ENCODE assay signal across 18 cellular contexts in genomic region chr3:148997623-148998022, GRCh38. TPM values are rescaled to one million over a fixed set of nuclear protein-coding genes. Genes with fewer than 3 reads are reported as not detected.
DNase-seq lines count a peak whose midpoint lies in the region; ATAC-seq and TF ChIP-seq lines count a peak whose summit lies in the region.
"Had no signal": no experiment of that assay in that cellular context is flagged by ENCODE, and none has a peak within 500 bp of the region (broad histone marks: within the 10 kb centered on the region; RNA-seq: fewer than 3 reads in every experiment).

No MANE protein-coding gene starts in this region.

- no peak overlapping the region for H2BK20ac ChIP-seq in IMR-90 (ENCODE audit: low read depth, low read length)

- no peak overlapping the region for H3K4me2 ChIP-seq in IMR-90 (ENCODE audit: low read depth, low read length)

- H3K27me3 ChIP-seq in right atrium auricular region, result no peaks in the 10 kb centered on the region
- no peaks in the 10 kb centered on the region for H3K27me3 ChIP-seq in IMR-90 (ENCODE audit: control insufficient read depth, insufficient read depth, low read length)
- H3K27me3 ChIP-seq in left ventricle myocardium inferior (ENCODE audit: low read depth), result no peaks in the 10 kb centered on the region
- no peaks in the 10 kb centered on the region for H3K27me3 ChIP-seq in testis
- H3K27me3 ChIP-seq: MG63 had no signal

- no peak overlapping the region for H3K27ac ChIP-seq in right atrium auricular region
- no peak overlapping the region for H3K27ac ChIP-seq in IMR-90 (ENCODE audit: insufficient read depth, low read length)
- peak overlapping the region; percentile 65 for H3K27ac ChIP-seq in left ventricle myocardium inferior (replicated peaks)
- peak overlapping the region; percentile 9 to 15 for H3K27ac ChIP-seq in testis
- no peak overlapping the region for H3K27ac ChIP-seq in caudate nucleus (ENCODE audit: low read depth, low read length)

- DNase-seq in Right ventricle myocardium inferior (ENCODE audit: missing footprints) (no peak), right atrium auricular region (ENCODE audit: low spot score) (no peak), IMR-90 (no peak), left ventricle myocardium inferior (no peak), testis (peak; percentile 78), caudate nucleus (lab: John Stamatoyannopoulos, UW) (no peak)
- DNase-seq: ACHN; CD4-positive, alpha-beta memory T cell; DMS79 treated with DMSO at 0.1 percent for 48 hours; GDM1; MG63; NCI-H1105 treated with DMSO at 0.1 percent for 48 hours; NCI-H187; NCI-H446; NCI-H82; SHP77 had no signal

- no peak overlapping the region for H2BK15ac ChIP-seq in IMR-90 (ENCODE audit: low read depth, low read length)

- no peak overlapping the region for H3K4ac ChIP-seq in IMR-90 (ENCODE audit: low read depth, low read length)

- peak; percentile 61 for ATAC-seq in Right ventricle myocardium inferior
- no peak for ATAC-seq in IMR-90 (ENCODE audit: low read depth)
- ATAC-seq in GM21381 (IDR thresholded peaks at IDR 0.05; ENCODE audit: unreplicated experiment), result no peak
- ATAC-seq: Panc1 had no signal

- TF ChIP-seq POLR2A in IMR-90 (IDR thresholded peaks at IDR 0.05; ENCODE audit: low read depth, low read length) (no peak), testis (IDR thresholded peaks at IDR 0.05) (no peak)

- H3K9me3 ChIP-seq in right atrium auricular region, result no peaks in the 10 kb centered on the region
- no peaks in the 10 kb centered on the region for H3K9me3 ChIP-seq in IMR-90 (ENCODE audit: control insufficient read depth, insufficient read depth, low read length)
- H3K9me3 ChIP-seq in left ventricle myocardium inferior (replicated peaks), result no peaks in the 10 kb centered on the region
- H3K9me3 ChIP-seq in testis, result no peaks in the 10 kb centered on the region
- H3K9me3 ChIP-seq: MG63 had no signal

- WGBS in IMR-90 (ENCODE audit: extremely low coverage in 2 of 2, insufficient read length in 1 of 2), 2 experiments, result no CpG with 5 or more reads among the region's 1 CpG
- 79 to 80% methylated on average over 1 of the region's 1 CpG for WGBS in testis, 2 donors

- no peak for TF ChIP-seq RAD21 in IMR-90 (IDR thresholded peaks at IDR 0.05; ENCODE audit: low read length)

- no peak overlapping the region for H2AK5ac ChIP-seq in IMR-90 (ENCODE audit: low read depth, low read length)

- H3K56ac ChIP-seq in IMR-90 (ENCODE audit: extremely low read depth, insufficient read depth, low read length), result no peak overlapping the region

- no peak overlapping the region for H4K8ac ChIP-seq in IMR-90 (ENCODE audit: low read depth in 2 of 2, low read length in 2 of 2)

- intact Hi-C loops in Right ventricle myocardium inferior (cut with DNase I) (no loop called here), IMR-90 (cut with micrococcal nuclease) (no loop called here), left ventricle myocardium inferior (cut with micrococcal nuclease) (no loop called here), testis (cut with DNase I; ENCODE audit: low total_unique reads) (no loop called here)

- no peak overlapping the region for H3K9ac ChIP-seq in IMR-90 (ENCODE audit: low read depth, low read length)

- H3K23ac ChIP-seq in IMR-90 (ENCODE audit: low read depth, low read length), result 0 out of 2 replicates have a peak overlapping the region, but pooled peaks have one; percentile 17

- no peak overlapping the region for H2BK120ac ChIP-seq in IMR-90 (ENCODE audit: low read depth, low read length)

- peak overlapping the region; percentile 3 for H2BK5ac ChIP-seq in IMR-90 (ENCODE audit: low read depth, low read length, poor library complexity, severe bottlenecking)

- in situ Hi-C loops in IMR-90 (cut with MboI; ENCODE audit: low sequenced_read_pairs), result no loop called here

- H3K36me3 ChIP-seq in right atrium auricular region (peaks cover 33% of the 10 kb centered on the region), IMR-90 (ENCODE audit: control insufficient read depth, insufficient read depth, low read length) (peaks cover 19% of the 10 kb centered on the region), left ventricle myocardium inferior (peaks cover 47% of the 10 kb centered on the region), testis (ENCODE audit: low read depth, missing control alignments) (no peaks in the 10 kb centered on the region)

- CTCF ChIA-PET in IMR-90 (lab: Yijun Ruan, JAX), result no interaction called here

- H3K4me3 ChIP-seq in right atrium auricular region (no peak overlapping the region), IMR-90 (ENCODE audit: insufficient read depth, low read depth, low read length) (no peak overlapping the region), left ventricle myocardium inferior (no peak overlapping the region), testis (no peak overlapping the region)
- H3K4me3 ChIP-seq: MG63 had no signal

- H4K20me1 ChIP-seq in IMR-90 (ENCODE audit: insufficient read depth, low read length), result 0 out of 2 replicates have a peak, but pooled peaks cover 4% of the 10 kb centered on the region

- POLR2A ChIA-PET in IMR-90 (lab: Charles Lee; ENCODE audit: unreplicated experiment), result no interaction called here

- H3K79me1 ChIP-seq in IMR-90 (ENCODE audit: low read depth in 1 of 2, low read length in 2 of 2), result peaks cover 26 to 59% of the 10 kb centered on the region in 2 experiments

- H2AK9ac ChIP-seq in IMR-90 (replicated peaks; ENCODE audit: low read depth, low read length, poor library complexity), result no peak overlapping the region

- dilution Hi-C loops in IMR-90 (cut with HindIII; ENCODE audit: low sequenced_read_pairs, unreplicated experiment), result no loop called here

- H3K9me1 ChIP-seq in IMR-90 (ENCODE audit: insufficient read depth, low read length), result peaks cover 21% of the 10 kb centered on the region

- no peak overlapping the region for H2AFZ ChIP-seq in IMR-90 (replicated peaks; ENCODE audit: low read length, poor library complexity)

- H4K91ac ChIP-seq in IMR-90 (ENCODE audit: insufficient read depth, low read depth, low read length), result no peak overlapping the region

- no TSS peak for BruUV-seq in IMR-90 (replicated peaks; lab: Mats Ljungman, UMichigan)

- no peak overlapping the region for H3K14ac ChIP-seq in IMR-90 (replicated peaks; ENCODE audit: low read depth, low read length)

- TF ChIP-seq CTCF in right atrium auricular region (IDR thresholded peaks at IDR 0.05) (no peak), IMR-90 (conservative IDR thresholded peaks at IDR 0.05; ENCODE audit: low read depth, low read length) (no peak), left ventricle myocardium inferior (IDR thresholded peaks at IDR 0.05; ENCODE audit: borderline replicate concordance) (no peak), testis (IDR thresholded peaks at IDR 0.05) (no peak)

- no peak overlapping the region for H3K18ac ChIP-seq in IMR-90 (ENCODE audit: low read depth, low read length)

- H3K4me1 ChIP-seq in right atrium auricular region, result peaks cover 0 to 29% of the 10 kb centered on the region in 2 donors
- H3K4me1 ChIP-seq in IMR-90 (ENCODE audit: control insufficient read depth, insufficient read depth, low read length), result peaks cover 19% of the 10 kb centered on the region
- peaks cover 72% of the 10 kb centered on the region for H3K4me1 ChIP-seq in left ventricle myocardium inferior
- H3K4me1 ChIP-seq in testis, result peaks cover 11% of the 10 kb centered on the region

- H4K5ac ChIP-seq in IMR-90 (ENCODE audit: low read depth, low read length), result no peak overlapping the region

TF ChIP-seq in IMR-90, 13 proteins besides CTCF, POLR2A, EP300 and RAD21:
- TF ChIP-seq RCOR1 (IDR thresholded peaks at IDR 0.05; ENCODE audit: insufficient replicate concordance, low read length) (no peak), RFX5 (IDR thresholded peaks at IDR 0.05; ENCODE audit: low read depth, low read length) (no peak), FOS (IDR thresholded peaks at IDR 0.05; ENCODE audit: low read depth, low read length) (no peak), CHD1 (IDR thresholded peaks at IDR 0.05; ENCODE audit: low read depth, low read length) (no peak), USF2 (IDR thresholded peaks at IDR 0.05; ENCODE audit: low read depth, low read length) (no peak), SMC3 (IDR thresholded peaks at IDR 0.05; ENCODE audit: low read depth, low read length) (no peak), BHLHE40 (IDR thresholded peaks at IDR 0.05; ENCODE audit: low read depth, low read length) (no peak), CEBPB (IDR thresholded peaks at IDR 0.05; ENCODE audit: low read depth, low read length) (no peak), ELK1 (IDR thresholded peaks at IDR 0.05; ENCODE audit: borderline replicate concordance, low read depth, low read length) (no peak), NFE2L2 (IDR thresholded peaks at IDR 0.05; ENCODE audit: low read depth, low read length) (no peak), MXI1 (IDR thresholded peaks at IDR 0.05; ENCODE audit: borderline replicate concordance, low read depth, low read length) (no peak), MAFK (IDR thresholded peaks at IDR 0.05; ENCODE audit: low read depth, low read length) (no peak), MAZ (IDR thresholded peaks at IDR 0.05; ENCODE audit: borderline replicate concordance, low read depth, low read length) (no peak)

RNA-seq across cellular contexts. Expression of gene GYG1, which starts 6.3 kb away (rescaled TPM):
- total RNA-seq in Right ventricle myocardium inferior, result 202 TPM
- 10 to 100 TPM; 67.9 to 70.7 TPM for total RNA-seq in right atrium auricular region
- 77.8 and 90.3 TPM in 2 replicates for total RNA-seq in IMR-90 (2012; rRNA removed)
- polyA plus RNA-seq in IMR-90 (2012; rRNA removed), result 43.6 and 48.4 TPM in 2 replicates
- 17.9 and 77.6 TPM in 2 replicates for polyA plus RNA-seq in IMR-90 (2012; cell fraction: cytosol; rRNA removed)
- 44.9 and 46.5 TPM in 2 replicates for polyA plus RNA-seq in IMR-90 (2012; cell fraction: nucleus; rRNA removed; ENCODE audit: low replicate concordance)
- total RNA-seq in left ventricle myocardium inferior, result 155 TPM
- 100 to 1,000 TPM; 128 to 138 TPM for total RNA-seq in testis
- 303 TPM for polyA plus RNA-seq in testis (ENCODE audit: insufficient read depth, low read depth, low replicate concordance)

Comparison
In these comparisons a context has a peak if more than half of its experiments do, and no peak if none do; other contexts are left out.
1. H3K27ac ChIP-seq: peak in left ventricle myocardium inferior (single experiment) and testis (2 of 2); none in right atrium auricular region (0 of 2), IMR-90 (single experiment) and caudate nucleus (single experiment).